8 cellular contexts compared by ENCODE assay signal in the genomic region with DNA sequence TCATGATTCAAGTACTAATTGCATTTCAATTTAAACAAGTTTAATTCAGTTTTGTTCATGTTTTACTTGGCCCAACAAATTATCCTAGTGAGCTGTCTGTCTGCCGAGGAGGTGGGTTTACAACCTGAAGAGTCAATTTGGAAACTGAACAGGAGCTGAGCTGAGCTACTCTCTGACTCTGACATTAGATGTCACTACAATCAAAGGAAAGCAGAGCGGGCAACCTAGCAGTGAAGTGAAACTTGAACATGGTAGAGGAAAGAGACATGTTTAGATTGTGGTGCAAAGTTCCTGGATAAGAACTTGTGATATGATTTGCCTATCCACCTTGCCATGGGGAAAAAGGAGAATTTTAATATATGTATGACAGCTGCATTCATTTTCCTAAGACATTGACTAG. TPM values are rescaled to one million over a fixed set of nuclear protein-coding genes. Genes with fewer than 3 reads are reported as not detected.
DNase-seq lines count a peak whose midpoint lies in the region; ATAC-seq and TF ChIP-seq lines count a peak whose summit lies in the region.

No MANE protein-coding gene starts in this region.

- TF ChIP-seq CTCF in AG09309 (IDR thresholded peaks at IDR 0.05; ENCODE audit: control insufficient read depth, insufficient read depth, low read depth, low read length, missing control alignments) (peak; percentile 65), GM12864 (IDR thresholded peaks at IDR 0.05; ENCODE audit: low read depth, low read length, missing control alignments) (peak; percentile 31), epithelial cell of proximal tubule (conservative IDR thresholded peaks at IDR 0.05; ENCODE audit: low read depth, low read length) (peak; percentile 81), nephron progenitor cell (IDR thresholded peaks at IDR 0.05) (no peak)

- no peaks in the 10 kb centered on the region for H3K9me3 Mint-ChIP-seq in nephron progenitor cell

- H3K27ac Mint-ChIP-seq in nephron progenitor cell: peak overlapping the region; percentile 64

- no peak overlapping the region for H3K4me3 Mint-ChIP-seq in nephron progenitor cell

- no peaks in the 10 kb centered on the region for H3K4me1 Mint-ChIP-seq in nephron progenitor cell

- no peaks in the 10 kb centered on the region for H3K36me3 Mint-ChIP-seq in nephron progenitor cell (ENCODE audit: low read depth)

- no peaks in the 10 kb centered on the region for H3K27me3 Mint-ChIP-seq in nephron progenitor cell (ENCODE audit: low read depth, poor library complexity)

- H3K4me3 ChIP-seq in AG09309 (ENCODE audit: control insufficient read depth, low read depth, low read length): no peak overlapping the region
- no peak overlapping the region for H3K4me3 ChIP-seq in GM12864 (ENCODE audit: low read depth, low read length)
- no peak overlapping the region for H3K4me3 ChIP-seq in epithelial cell of proximal tubule (ENCODE audit: low read depth, low read length)

- peak; percentile 63 for ATAC-seq in HG03432 (IDR thresholded peaks at IDR 0.05; ENCODE audit: unreplicated experiment)

- DNase-seq in AG09309 (ENCODE audit: low read depth) (peak; percentile 29), GM12864 (ENCODE audit: low read depth) (no peak), OCI-M1 (lab: John Stamatoyannopoulos, UW) (peak; percentile 72), epithelial cell of proximal tubule (ENCODE audit: low read depth) (no peak), nephron progenitor cell (peak; percentile 14), cerebellar nuclear complex (lab: John Stamatoyannopoulos, UW) (no peak)
- no peak for DNase-seq in NK-92 treated with Interleukin-12 subunit alpha and Interleukin-12 subunit beta, amount 100 ng/mL, for 24 hours (lab: John Stamatoyannopoulos, UW)

RNA-seq across cellular contexts. Expression of a gene that starts 9.6 kb away (rescaled TPM):
- not detected in 2 replicates for total RNA-seq in epithelial cell of proximal tubule

Comparison
In these comparisons a context has a peak if more than half of its experiments do, and no peak if none do; other contexts are left out.
1. DNase-seq: peak in AG09309 (single experiment), OCI-M1 (single experiment) and nephron progenitor cell (single experiment); none in GM12864 (single experiment), epithelial cell of proximal tubule (single experiment), cerebellar nuclear complex (0 of 2) and NK-92 treated with Interleukin-12 subunit alpha and Interleukin-12 subunit beta, amount 100 ng/mL, for 24 hours (single experiment).